In the genomic region with DNA sequence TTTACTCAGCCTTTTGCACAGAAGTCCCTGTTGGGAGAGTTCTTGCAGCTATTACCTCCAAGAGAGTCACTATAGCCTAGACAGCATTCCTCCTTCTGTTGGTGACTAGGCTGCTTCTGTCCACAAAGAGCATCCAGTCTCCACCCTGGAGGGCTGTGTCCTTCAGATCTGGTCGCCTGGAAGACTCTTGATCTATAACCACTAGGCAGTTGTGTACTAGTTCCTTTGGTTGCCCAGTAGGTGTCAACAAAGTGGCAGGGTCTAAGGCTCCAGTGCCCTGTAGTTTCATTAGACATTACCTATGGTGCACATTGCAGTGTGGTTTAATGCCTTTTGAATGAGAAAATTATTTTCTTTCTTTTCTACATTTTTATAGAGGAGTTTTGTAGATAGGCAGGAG, we compare ENCODE assay signal across 11 cellular contexts. TPM values are rescaled to one million over a fixed set of nuclear protein-coding genes. Genes with fewer than 3 reads are reported as not detected.
DNase-seq lines count a peak whose midpoint lies in the region; ATAC-seq and TF ChIP-seq lines count a peak whose summit lies in the region.
"Had no signal": no experiment of that assay in that cellular context is flagged by ENCODE, and none has a peak within 500 bp of the region (broad histone marks: within the 10 kb centered on the region; RNA-seq: fewer than 3 reads in every experiment).

No MANE protein-coding gene starts in this region.

- H3K36me3 ChIP-seq in lower lobe of right lung (no peaks in the 10 kb centered on the region), gastroesophageal sphincter (no peaks in the 10 kb centered on the region)

- H3K27me3 ChIP-seq in lower lobe of right lung (ENCODE audit: low read depth), result no peaks in the 10 kb centered on the region
- H3K27me3 ChIP-seq in gastroesophageal sphincter, result no peaks in the 10 kb centered on the region

- no peak for TF ChIP-seq POLR2A in gastroesophageal sphincter (IDR thresholded peaks at IDR 0.05)

- no peaks in the 10 kb centered on the region for H3K9me3 ChIP-seq in lower lobe of right lung
- H3K9me3 ChIP-seq in gastroesophageal sphincter, result no peaks in the 10 kb centered on the region

- in situ Hi-C loops in Caki2 (cut with HindIII; ENCODE audit: low pct_unique_long_range_greater_than_20kb, low sequenced_read_pairs) (no loop called here), astrocyte of the spinal cord (cut with HindIII; ENCODE audit: low sequenced_read_pairs) (no loop called here)

- TF ChIP-seq EP300 in gastroesophageal sphincter (IDR thresholded peaks at IDR 0.05), result no peak

- H3K4me1 ChIP-seq in lower lobe of right lung (peaks cover 13% of the 10 kb centered on the region), gastroesophageal sphincter (peaks cover 3 to 21% (median 5%) of the 10 kb centered on the region in 3 donors)

- no peak overlapping the region for H3K27ac ChIP-seq in lower lobe of right lung
- H3K27ac ChIP-seq in gastroesophageal sphincter, result no peak overlapping the region

- peak; percentile 55 to 73 for ATAC-seq in lower lobe of right lung
- no peak for ATAC-seq in HG02973 (IDR thresholded peaks at IDR 0.05; ENCODE audit: unreplicated experiment)
- ATAC-seq in gastroesophageal sphincter, result no peak
- ATAC-seq: stimulated activated naive CD8-positive, alpha-beta T cell treated with anti-CD3 and anti-CD28 coated beads, Interleukin-15, amount 100 ng/mL, for 72 hours had no signal

- intact Hi-C loops in lower lobe of right lung (cut with DNase I), result loop anchor here (5.0 kb wide), 1 partner anchor 267 kb away; no protein-coding TSS in a partner anchor

- TF ChIP-seq CTCF in astrocyte of the spinal cord (IDR thresholded peaks at IDR 0.05; ENCODE audit: low read depth, low read length) (peak; percentile 4), lower lobe of right lung (IDR thresholded peaks at IDR 0.05) (peak; percentile 7), gastroesophageal sphincter (IDR thresholded peaks at IDR 0.05) (no peak)

- no peak overlapping the region for H3K4me3 ChIP-seq in astrocyte of the spinal cord (ENCODE audit: low read depth, low read length)
- H3K4me3 ChIP-seq in lower lobe of right lung, result no peak overlapping the region
- H3K4me3 ChIP-seq in gastroesophageal sphincter, result no peak overlapping the region

- DNase-seq in Caki2 (ENCODE audit: low read depth), result peak; percentile 73
- DNase-seq in Kasumi-1 (lab: John Stamatoyannopoulos, UW), result peak; percentile 14 to 26
- DNase-seq in astrocyte of the spinal cord (ENCODE audit: low read depth, low spot score), result no peak
- DNase-seq in lower lobe of right lung, result no peak
- no peak for DNase-seq in NCI-H128 (lab: John Stamatoyannopoulos, UW; ENCODE audit: unreplicated experiment)
- DNase-seq: activated CD4-positive, alpha-beta T cell treated with anti-CD3 and anti-CD28 coated beads for 1 hour; activated naive CD8-positive, alpha-beta T cell treated with anti-CD3 and anti-CD28 coated beads for 36 hours; stimulated activated CD4-positive, alpha-beta T cell treated with anti-CD3 and anti-CD28 coated beads, Interleukin-12 subunit alpha, Interleukin-12 subunit beta, amount 100 ng/mL, for 4 hours; stimulated activated naive CD8-positive, alpha-beta T cell treated with anti-CD3 and anti-CD28 coated beads, Interleukin-15, amount 100 ng/mL, for 72 hours had no signal

- WGBS in gastroesophageal sphincter (ENCODE audit: low coverage in 1 of 2), 2 donors, result 75 to 80% methylated on average over 1 of the region's 1 CpG

RNA-seq across cellular contexts. Expression of a gene that starts 11.3 kb away (rescaled TPM):
- 1,417 and 1,499 TPM in 2 replicates for total RNA-seq in Caki2 (2014; rRNA removed; shearing (Covaris generic); ENCODE audit: low replicate concordance)
- total RNA-seq in lower lobe of right lung (34.4 TPM), gastroesophageal sphincter (10 to 100 TPM; 13.5 to 48.3 (median 17.7) TPM)
- total RNA-seq: activated naive CD8-positive, alpha-beta T cell treated with anti-CD3 and anti-CD28 coated beads for 36 hours had no signal

RNA-seq across cellular contexts. Expression of a gene that starts 51.7 kb away (rescaled TPM):
- total RNA-seq in Caki2 (2014; rRNA removed; shearing (Covaris generic); ENCODE audit: low replicate concordance), result 6,987 and 7,564 TPM in 2 replicates
- total RNA-seq in lower lobe of right lung (54.5 TPM), gastroesophageal sphincter (100 to 1,000 TPM in 3 of 4 donors, 10 to 100 TPM in 1; 81.9 to 307 (median 222) TPM)

Comparison
In these comparisons a context has a peak if more than half of its experiments do, and no peak if none do; other contexts are left out.
1. DNase-seq: peak in Caki2 (single experiment) and Kasumi-1 (2 of 2); none in astrocyte of the spinal cord (single experiment), lower lobe of right lung (single experiment) and NCI-H128 (single experiment).
2. CTCF ChIP-seq: peak in astrocyte of the spinal cord (single experiment) and lower lobe of right lung (single experiment); none in gastroesophageal sphincter (0 of 4).
3. ATAC-seq: peak in lower lobe of right lung (2 of 2); none in HG02973 (single experiment) and gastroesophageal sphincter (single experiment).
4. RNA of a gene that starts 11.3 kb away (total RNA-seq): 1,417 to 1,499 TPM in Caki2; 34.4 TPM in lower lobe of right lung (single experiment) and 13.5 to 48.3 TPM in gastroesophageal sphincter; every median in the first group is over 10 times any median in the second.
5. RNA of a gene that starts 51.7 kb away (total RNA-seq): 6,987 to 7,564 TPM in Caki2; 81.9 to 307 TPM in gastroesophageal sphincter and 54.5 TPM in lower lobe of right lung (single experiment); every median in the first group is over 10 times any median in the second.